Comparison of ENCODE assay signal across 8 cellular contexts in genomic region chr6:151014404-151015150, GRCh38.
DNase-seq lines count a peak whose midpoint lies in the region; ATAC-seq and TF ChIP-seq lines count a peak whose summit lies in the region.

No MANE protein-coding gene starts in this region.

- no peak overlapping the region for H3K4me3 ChIP-seq in epithelial cell of esophagus (ENCODE audit: low read length)

- ATAC-seq in HG03196 (IDR thresholded peaks at IDR 0.05; ENCODE audit: unreplicated experiment) = peak; percentile 69
- peak; percentile 64 for ATAC-seq in stimulated activated memory B cell treated with anti-CD40 and anti-IgM and Interleukin-4, amounts not matched to agents 10 μg/mL and 1 μg/mL and 100 μg/mL, for 72 hours

- H3K27me3 Mint-ChIP-seq in stimulated activated memory B cell treated with anti-CD40 and anti-IgM and Interleukin-4, amounts not matched to agents 10 μg/mL and 1 μg/mL and 100 μg/mL, for 72 hours = no peaks in the 10 kb centered on the region

- DNase-seq in A172 (ENCODE audit: low spot score) = peak; percentile 66
- DNase-seq in GM13977 (ENCODE audit: low spot score) = peak; percentile 55
- peak; percentile 64 for DNase-seq in NCI-H526 treated with DMSO at 0.1 percent for 48 hours (lab: John Stamatoyannopoulos, UW)
- peak; percentile 7 to 35 for DNase-seq in activated CD8-positive, alpha-beta memory T cell treated with anti-CD3 and anti-CD28 coated beads for 1 hour (ENCODE audit: extremely low read depth in 1 of 2, low read depth in 1 of 2)
- peak; percentile 78 for DNase-seq in epithelial cell of esophagus (ENCODE audit: low read depth)
- DNase-seq in myocyte (ENCODE audit: low read depth) = peak; percentile 62

- H3K36me3 Mint-ChIP-seq in stimulated activated memory B cell treated with anti-CD40 and anti-IgM and Interleukin-4, amounts not matched to agents 10 μg/mL and 1 μg/mL and 100 μg/mL, for 72 hours = peaks cover 25% of the 10 kb centered on the region

- H3K9me3 Mint-ChIP-seq in stimulated activated memory B cell treated with anti-CD40 and anti-IgM and Interleukin-4, amounts not matched to agents 10 μg/mL and 1 μg/mL and 100 μg/mL, for 72 hours = no peaks in the 10 kb centered on the region

- peak; percentile 93 for TF ChIP-seq CTCF in GM13977 (IDR thresholded peaks at IDR 0.05; ENCODE audit: extremely low read depth, insufficient read depth, missing control alignments)
- TF ChIP-seq CTCF in epithelial cell of esophagus (IDR thresholded peaks at IDR 0.05; ENCODE audit: insufficient read depth, low read depth, low read length, missing control alignments) = peak; percentile 98

- no peaks in the 10 kb centered on the region for H3K4me1 Mint-ChIP-seq in stimulated activated memory B cell treated with anti-CD40 and anti-IgM and Interleukin-4, amounts not matched to agents 10 μg/mL and 1 μg/mL and 100 μg/mL, for 72 hours

- H3K27ac Mint-ChIP-seq in stimulated activated memory B cell treated with anti-CD40 and anti-IgM and Interleukin-4, amounts not matched to agents 10 μg/mL and 1 μg/mL and 100 μg/mL, for 72 hours = no peak overlapping the region

- in situ Hi-C loops in GM13977 (cut with MboI; ENCODE audit: low pct_unique_long_range_greater_than_20kb, low sequenced_read_pairs, unreplicated experiment) = loop anchor here (10.0 kb wide), 1 partner anchor 310 kb away; no protein-coding TSS in a partner anchor

- H3K4me3 Mint-ChIP-seq in stimulated activated memory B cell treated with anti-CD40 and anti-IgM and Interleukin-4, amounts not matched to agents 10 μg/mL and 1 μg/mL and 100 μg/mL, for 72 hours = no peak overlapping the region

Comparison
In these comparisons a context has a peak if more than half of its experiments do, and no peak if none do; other contexts are left out.
1. DNase-seq: peak in every context shown above with its lines; median percentile 78 in epithelial cell of esophagus; 66 in A172; 64 in NCI-H526 treated with DMSO at 0.1 percent for 48 hours; 62 in myocyte; 55 in GM13977; 21 in activated CD8-positive, alpha-beta memory T cell treated with anti-CD3 and anti-CD28 coated beads for 1 hour.